ENCODE assay signal across 9 cellular contexts in the genomic region with DNA sequence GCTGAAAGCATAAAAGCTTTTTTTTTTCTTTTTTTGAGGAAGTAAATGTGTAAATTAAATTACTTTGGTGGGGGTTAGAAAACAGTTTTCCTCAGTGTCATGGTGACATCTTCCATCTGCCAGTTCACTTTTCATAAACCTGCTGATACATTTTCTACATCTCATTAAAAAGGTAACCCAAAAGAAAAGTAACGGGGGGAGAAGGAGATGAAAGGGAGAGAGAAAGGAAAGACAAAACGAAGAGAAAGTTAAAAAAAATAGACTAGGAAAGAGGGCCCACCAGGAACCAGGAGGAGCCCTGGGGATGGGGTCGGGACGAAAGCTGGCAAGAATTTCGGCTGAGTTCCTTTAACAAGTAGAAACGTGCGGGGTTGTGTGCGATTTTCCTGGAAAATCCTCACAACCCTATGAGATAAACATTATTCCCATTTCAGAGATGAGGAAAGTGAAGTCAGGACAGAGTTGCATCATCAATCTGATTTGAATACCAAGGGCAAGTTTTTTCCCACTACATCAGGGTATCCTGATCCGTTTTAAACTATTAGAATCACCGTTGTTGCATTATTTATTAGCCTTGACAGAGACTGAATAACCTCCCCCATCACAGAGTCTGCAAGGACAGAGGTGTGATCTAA. TPM values are rescaled to one million over a fixed set of nuclear protein-coding genes. Genes with fewer than 3 reads are reported as not detected.
A peak's percentile ranks its signal among the peaks of the same experiment; 100 is the strongest.
DNase-seq lines count a peak whose midpoint lies in the region; ATAC-seq and TF ChIP-seq lines count a peak whose summit lies in the region.
"Had no signal": no experiment of that assay in that cellular context is flagged by ENCODE, and none has a peak within 500 bp of the region (broad histone marks: within the 10 kb centered on the region; RNA-seq: fewer than 3 reads in every experiment).

No MANE protein-coding gene starts in this region.

- peak overlapping the region; percentile 55 to 81 (median 73) for H3K9ac ChIP-seq in skeletal muscle tissue (ENCODE audit: low read depth in 1 of 3, low read length in 3 of 3)

- peak overlapping the region; percentile 57 for H3K4me3 Mint-ChIP-seq in activated naive CD8-positive, alpha-beta T cell treated with anti-CD3 and anti-CD28 coated beads for 36 hours

- no peak for ATAC-seq in GM18861 (IDR thresholded peaks at IDR 0.05; ENCODE audit: unreplicated experiment)
- ATAC-seq in HG02852 (IDR thresholded peaks at IDR 0.05; ENCODE audit: unreplicated experiment), result no peak

- H3K36me3 ChIP-seq in HEK293 (ENCODE audit: control insufficient read depth in 2 of 2, insufficient read depth in 1 of 2, low read length in 2 of 2) (no peaks in the 10 kb centered on the region), skeletal muscle tissue (ENCODE audit: control insufficient read depth in 3 of 3, insufficient read depth in 3 of 3, low read length in 3 of 3) (no peaks in the 10 kb centered on the region)

- TF ChIP-seq CTCF in HEK293 (tag by site-specific recombination; IDR thresholded peaks at IDR 0.05), result no peak

- no peaks in the 10 kb centered on the region for H3K36me3 Mint-ChIP-seq in activated naive CD8-positive, alpha-beta T cell treated with anti-CD3 and anti-CD28 coated beads for 36 hours

- POLR2A ChIA-PET in HEK293 (lab: Yijun Ruan, JAX), result interaction anchor here (0.6 to 1.8 kb wide), 3 partner anchors 13 to 137 kb away, joined by 3 to 8 read pairs (median 4); no protein-coding TSS in a partner anchor

- intact Hi-C loops in posterior cingulate gyrus (cut with DNase I), result no loop called here

- no peaks in the 10 kb centered on the region for H3K9me3 ChIP-seq in HEK293 (ENCODE audit: control insufficient read depth, insufficient read depth, low read depth, low read length)
- H3K9me3 ChIP-seq in iPS-18c (ENCODE audit: control insufficient read depth, insufficient read depth, low read length), result no peaks in the 10 kb centered on the region
- H3K9me3 ChIP-seq in skeletal muscle tissue (ENCODE audit: control insufficient read depth in 3 of 3, low read length in 3 of 3), result no peaks in the 10 kb centered on the region

- CTCF ChIA-PET in HEK293 (lab: Yijun Ruan, JAX), result interaction anchor here (1.0 to 4.3 kb wide), 2 partner anchors 14 to 196 kb away, joined by 6 to 28 read pairs; no protein-coding TSS in a partner anchor

- no peaks in the 10 kb centered on the region for H3K9me3 Mint-ChIP-seq in activated naive CD8-positive, alpha-beta T cell treated with anti-CD3 and anti-CD28 coated beads for 36 hours

- H3K4me1 ChIP-seq in HEK293 (ENCODE audit: control insufficient read depth, insufficient read depth, low read length), result peaks cover 3% of the 10 kb centered on the region
- H3K4me1 ChIP-seq in skeletal muscle tissue (ENCODE audit: control insufficient read depth in 3 of 3, insufficient read depth in 3 of 3, low read length in 3 of 3), result peaks cover 0 to 6% (median 0%) of the 10 kb centered on the region in 3 donors

- H3K27ac ChIP-seq in HEK293 (ENCODE audit: extremely low read depth, low read depth, low read length), result peak overlapping the region; percentile 57; the same call in 1 of the 2 replicates
- no peak overlapping the region for H3K27ac ChIP-seq in skeletal muscle tissue (ENCODE audit: low read depth, low read length)
- H3K27ac ChIP-seq: HL-60 had no signal

- no peaks in the 10 kb centered on the region for H3K27me3 ChIP-seq in skeletal muscle tissue (ENCODE audit: control insufficient read depth in 3 of 3, insufficient read depth in 3 of 3, low read length in 3 of 3)

- H3K4me3 ChIP-seq in HEK293 (ENCODE audit: low read depth, low read length), result peak overlapping the region; percentile 72
- H3K4me3 ChIP-seq in iPS-18c (ENCODE audit: insufficient read depth, low read depth, low read length), result peak overlapping the region; percentile 56; the same call in 1 of the 2 replicates
- H3K4me3 ChIP-seq in skeletal muscle tissue (ENCODE audit: low read length in 3 of 3), result peak overlapping the region; percentile 70 to 77 (median 72)

- peaks cover 11% of the 10 kb centered on the region for H3K27me3 Mint-ChIP-seq in activated naive CD8-positive, alpha-beta T cell treated with anti-CD3 and anti-CD28 coated beads for 36 hours

- no peak for DNase-seq in activated naive CD8-positive, alpha-beta T cell treated with anti-CD3 and anti-CD28 coated beads for 36 hours
- DNase-seq in activated effector memory CD4-positive, alpha-beta T cell treated with Interleukin-2 at 50 U/mL for 16 hours, result no peak
- no peak for DNase-seq in posterior cingulate gyrus

- H3K4me1 Mint-ChIP-seq in activated naive CD8-positive, alpha-beta T cell treated with anti-CD3 and anti-CD28 coated beads for 36 hours, result no peaks in the 10 kb centered on the region

- H3K27ac Mint-ChIP-seq in activated naive CD8-positive, alpha-beta T cell treated with anti-CD3 and anti-CD28 coated beads for 36 hours, result no peak overlapping the region

TF ChIP-seq in HEK293, 187 proteins besides CTCF, POLR2A, EP300 and RAD21 (continues in another document):
- TF ChIP-seq PRDM1 (tag by site-specific recombination; IDR thresholded peaks at IDR 0.05), result peak; percentile 85
- TF ChIP-seq, protein P1, sequence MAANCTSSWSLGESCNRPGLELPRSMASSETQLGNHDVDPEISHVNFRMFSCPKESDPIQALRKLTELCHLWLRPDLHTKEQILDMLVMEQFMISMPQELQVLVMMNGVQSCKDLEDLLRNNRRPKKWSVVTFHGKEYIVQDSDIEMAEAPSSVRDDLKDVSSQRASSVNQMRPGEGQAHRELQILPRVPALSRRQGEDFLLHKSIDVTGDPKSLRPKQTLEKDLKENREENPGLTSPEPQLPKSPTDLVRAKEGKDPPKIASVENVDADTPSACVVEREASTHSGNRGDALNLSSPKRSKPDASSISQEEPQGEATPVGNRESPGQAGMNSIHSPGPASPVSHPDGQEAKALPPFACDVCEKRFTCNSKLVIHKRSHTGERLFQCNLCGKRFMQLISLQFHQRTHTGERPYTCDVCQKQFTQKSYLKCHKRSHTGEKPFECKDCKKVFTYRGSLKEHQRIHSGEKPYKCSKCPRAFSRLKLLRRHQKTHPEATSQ (tag by site-specific recombination; IDR thresholded peaks at IDR 0.05), result no peak
- TF ChIP-seq ZNF610 (tag by site-specific recombination; IDR thresholded peaks at IDR 0.05; ENCODE audit: borderline replicate concordance), result 0 out of 2 replicates have a peak, but pooled peaks have one; percentile 2
- TF ChIP-seq, protein P2, sequence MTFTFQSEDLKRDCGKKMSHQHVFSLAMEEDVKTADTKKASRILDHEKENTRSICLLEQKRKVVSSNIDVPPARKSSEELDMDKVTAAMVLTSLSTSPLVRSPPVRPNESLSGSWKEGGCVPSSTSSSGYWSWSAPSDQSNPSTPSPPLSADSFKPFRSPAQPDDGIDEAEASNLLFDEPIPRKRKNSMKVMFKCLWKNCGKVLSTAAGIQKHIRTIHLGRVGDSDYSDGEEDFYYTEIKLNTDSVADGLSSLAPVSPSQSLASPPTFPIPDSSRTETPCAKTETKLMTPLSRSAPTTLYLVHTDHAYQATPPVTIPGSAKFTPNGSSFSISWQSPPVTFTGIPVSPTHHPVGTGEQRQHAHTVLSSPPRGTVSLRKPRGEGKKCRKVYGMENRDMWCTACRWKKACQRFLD (tag by site-specific recombination; IDR thresholded peaks at IDR 0.05), result no peak
- TF ChIP-seq, protein P3, sequence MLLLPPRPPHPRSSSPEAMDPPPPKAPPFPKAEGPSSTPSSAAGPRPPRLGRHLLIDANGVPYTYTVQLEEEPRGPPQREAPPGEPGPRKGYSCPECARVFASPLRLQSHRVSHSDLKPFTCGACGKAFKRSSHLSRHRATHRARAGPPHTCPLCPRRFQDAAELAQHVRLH (tag by site-specific recombination; IDR thresholded peaks at IDR 0.05), result peak; percentile 67
- TF ChIP-seq ZNF391 (tag by site-specific recombination; IDR thresholded peaks at IDR 0.05; ENCODE audit: borderline replicate concordance, low read depth), result no peak
- TF ChIP-seq, protein P4, sequence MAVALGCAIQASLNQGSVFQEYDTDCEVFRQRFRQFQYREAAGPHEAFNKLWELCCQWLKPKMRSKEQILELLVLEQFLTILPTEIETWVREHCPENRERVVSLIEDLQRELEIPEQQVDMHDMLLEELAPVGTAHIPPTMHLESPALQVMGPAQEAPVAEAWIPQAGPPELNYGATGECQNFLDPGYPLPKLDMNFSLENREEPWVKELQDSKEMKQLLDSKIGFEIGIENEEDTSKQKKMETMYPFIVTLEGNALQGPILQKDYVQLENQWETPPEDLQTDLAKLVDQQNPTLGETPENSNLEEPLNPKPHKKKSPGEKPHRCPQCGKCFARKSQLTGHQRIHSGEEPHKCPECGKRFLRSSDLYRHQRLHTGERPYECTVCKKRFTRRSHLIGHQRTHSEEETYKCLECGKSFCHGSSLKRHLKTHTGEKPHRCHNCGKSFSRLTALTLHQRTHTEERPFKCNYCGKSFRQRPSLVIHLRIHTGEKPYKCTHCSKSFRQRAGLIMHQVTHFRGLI (tag by site-specific recombination; IDR thresholded peaks at IDR 0.05), result 0 out of 2 replicates have a peak, but pooled peaks have one; percentile 4
- TF ChIP-seq ZNF664 (tag by site-specific recombination; IDR thresholded peaks at IDR 0.05), result peak; percentile 83; the same call in 1 of the 2 replicates
- peak; percentile 29; the same call in 1 of the 2 replicates for TF ChIP-seq ZNF366 (tag by site-specific recombination; conservative IDR thresholded peaks at IDR 0.05)
- peak; percentile 20; the same call in 1 of the 2 replicates for TF ChIP-seq ZEB2 (tag by site-specific recombination; IDR thresholded peaks at IDR 0.05)
- 0 out of 2 replicates have a peak, but pooled peaks have one; percentile 3 for TF ChIP-seq KLF7 (tag by site-specific recombination; IDR thresholded peaks at IDR 0.05; ENCODE audit: borderline replicate concordance)
- TF ChIP-seq, protein P5, sequence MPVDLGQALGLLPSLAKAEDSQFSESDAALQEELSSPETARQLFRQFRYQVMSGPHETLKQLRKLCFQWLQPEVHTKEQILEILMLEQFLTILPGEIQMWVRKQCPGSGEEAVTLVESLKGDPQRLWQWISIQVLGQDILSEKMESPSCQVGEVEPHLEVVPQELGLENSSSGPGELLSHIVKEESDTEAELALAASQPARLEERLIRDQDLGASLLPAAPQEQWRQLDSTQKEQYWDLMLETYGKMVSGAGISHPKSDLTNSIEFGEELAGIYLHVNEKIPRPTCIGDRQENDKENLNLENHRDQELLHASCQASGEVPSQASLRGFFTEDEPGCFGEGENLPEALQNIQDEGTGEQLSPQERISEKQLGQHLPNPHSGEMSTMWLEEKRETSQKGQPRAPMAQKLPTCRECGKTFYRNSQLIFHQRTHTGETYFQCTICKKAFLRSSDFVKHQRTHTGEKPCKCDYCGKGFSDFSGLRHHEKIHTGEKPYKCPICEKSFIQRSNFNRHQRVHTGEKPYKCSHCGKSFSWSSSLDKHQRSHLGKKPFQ (tag by site-specific recombination; IDR thresholded peaks at IDR 0.05), result 0 out of 2 replicates have a peak, but pooled peaks have one; percentile 2

RNA-seq across cellular contexts. Expression of a gene that starts 53.4 kb away (rescaled TPM):
- total RNA-seq in activated naive CD8-positive, alpha-beta T cell treated with anti-CD3 and anti-CD28 coated beads for 36 hours, result under 1 TPM; 0.40 to 0.87 TPM
- 14.6 TPM for total RNA-seq in skeletal muscle tissue
